ENCODE assay signal across 8 cellular contexts in genomic region chr18:61635901-61636528, GRCh38.
DNase-seq lines count a peak whose midpoint lies in the region; ATAC-seq and TF ChIP-seq lines count a peak whose summit lies in the region.

No MANE protein-coding gene starts in this region.

- H3K27ac Mint-ChIP-seq in Caco-2 (ENCODE audit: unreplicated experiment) = no peak overlapping the region

- H3K9me3 Mint-ChIP-seq in Caco-2 (ENCODE audit: unreplicated experiment) = no peaks in the 10 kb centered on the region

- intact Hi-C loops in Caco-2 (cut with micrococcal nuclease; ENCODE audit: unreplicated experiment) = loop anchor here (1.0 kb wide), 2 partner anchors 257 to 495 kb away; partner anchors contain the start of gene RNF152
- intact Hi-C loops in ovary (cut with DNase I) = loop anchor here in 3 of 4 donors (2.0 to 10.0 kb wide), 5 partner anchors 99 to 499 kb away; partner anchors contain the start of gene RNF152 (in 1 of the 3)

- H3K27me3 Mint-ChIP-seq in Caco-2 (ENCODE audit: insufficient read depth, unreplicated experiment) = no peaks in the 10 kb centered on the region

- TF ChIP-seq POLR2A in ovary (IDR thresholded peaks at IDR 0.05) = no peak

- H3K4me3 ChIP-seq in Caco-2 (ENCODE audit: low read depth, low read length) (no peak overlapping the region), ovary (no peak overlapping the region)

- no TSS peak for BruUV-seq in Caco-2 (replicated peaks; lab: Mats Ljungman, UMichigan)

- H3K4me1 ChIP-seq in Caco-2 (no peaks in the 10 kb centered on the region; the same call in 1 of the 2 replicates), ovary (ENCODE audit: insufficient read depth) (peaks cover 5% of the 10 kb centered on the region)

- CTCF ChIA-PET in Caco-2 (lab: Charles Lee) = no interaction called here

- ATAC-seq in HG02642 (IDR thresholded peaks at IDR 0.05; ENCODE audit: poor library complexity, unreplicated experiment) (peak; percentile 56), GM19467 (IDR thresholded peaks at IDR 0.05; ENCODE audit: unreplicated experiment) (no peak), GM18873 (IDR thresholded peaks at IDR 0.05; ENCODE audit: low FRiP score, unreplicated experiment) (no peak)

- peak; percentile 46 to 50 for DNase-seq in Caco-2
- peak; percentile 80 for DNase-seq in NCI-H345 (lab: John Stamatoyannopoulos, UW)
- DNase-seq in activated T-cell treated with anti-CD3 and anti-CD28 coated beads for 48 hours (ENCODE audit: low read depth) = peak; percentile 10
- peak; percentile 17 for DNase-seq in foreskin melanocyte
- DNase-seq in ovary = peak; percentile 17 to 53 (median 37)

- WGBS in ovary, 3 donors = 23 to 39% (median 25%) methylated on average over 7 of the region's 7 CpGs

- POLR2A ChIA-PET in Caco-2 (lab: Charles Lee) = no interaction called here

- no peak overlapping the region for H3K4me3 Mint-ChIP-seq in Caco-2 (ENCODE audit: unreplicated experiment)

- peaks cover 7% of the 10 kb centered on the region for H3K4me1 Mint-ChIP-seq in Caco-2 (ENCODE audit: low read depth, unreplicated experiment)

- peak; percentile 53 to 55 for TF ChIP-seq CTCF in Caco-2 (IDR thresholded peaks at IDR 0.05; ENCODE audit: insufficient read depth in 1 of 2, low read depth in 1 of 2, low read length in 1 of 2, severe bottlenecking in 1 of 2, unreplicated experiment in 1 of 2)
- TF ChIP-seq CTCF in ovary (IDR thresholded peaks at IDR 0.05) = peak; percentile 12 to 57 (median 36)

- H3K36me3 Mint-ChIP-seq in Caco-2 (ENCODE audit: insufficient read depth, unreplicated experiment) = no peaks in the 10 kb centered on the region

- no peak for TF ChIP-seq EP300 in ovary (IDR thresholded peaks at IDR 0.05)

- H3K9me3 ChIP-seq in Caco-2 (no peaks in the 10 kb centered on the region), ovary (no peaks in the 10 kb centered on the region)

- no peak overlapping the region for H3K27ac ChIP-seq in ovary

- H3K27me3 ChIP-seq in Caco-2 (replicated peaks; ENCODE audit: control insufficient read depth, insufficient read depth, low read length) (no peaks in the 10 kb centered on the region), ovary (no peaks in the 10 kb centered on the region)

- H3K36me3 ChIP-seq in Caco-2 (ENCODE audit: control insufficient read depth, insufficient read depth, low read length) (no peaks in the 10 kb centered on the region), ovary (no peaks in the 10 kb centered on the region)

Comparison
In these comparisons a context has a peak if more than half of its experiments do, and no peak if none do; other contexts are left out.
1. DNase-seq: peak in every context shown above with its lines; median percentile 80 in NCI-H345; 48 in Caco-2; 37 in ovary; 17 in foreskin melanocyte; 10 in activated T-cell treated with anti-CD3 and anti-CD28 coated beads for 48 hours.